In the genomic region with DNA sequence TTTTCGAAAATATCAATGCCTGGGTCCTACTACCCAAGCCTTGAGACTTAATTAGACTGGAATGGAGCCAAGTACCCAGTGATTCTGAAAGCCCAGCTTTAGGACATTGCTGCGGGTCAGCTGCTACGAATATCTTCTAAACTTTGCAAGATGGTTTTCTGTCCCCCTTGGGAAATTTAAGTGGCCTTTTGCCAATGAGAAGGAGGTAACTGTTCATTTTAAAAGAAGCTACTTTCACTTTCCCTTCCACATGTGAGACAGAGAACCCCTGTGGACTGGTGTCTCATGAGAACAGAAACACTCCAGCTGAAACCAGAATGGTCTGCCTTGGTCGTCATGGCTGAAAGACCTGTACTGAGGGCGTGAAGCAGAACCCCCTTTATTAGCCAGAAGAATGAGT, we compare ENCODE assay signal across 8 cellular contexts.
DNase-seq lines count a peak whose midpoint lies in the region; ATAC-seq and TF ChIP-seq lines count a peak whose summit lies in the region.

No MANE protein-coding gene starts in this region.

- H2AFZ ChIP-seq in trophoblast cell (ENCODE audit: insufficient read depth, low read length, poor library complexity), result no peak overlapping the region

- peaks cover 9% of the 10 kb centered on the region for H3K27me3 Mint-ChIP-seq in stimulated activated memory B cell treated with anti-CD40 and anti-IgM and Interleukin-4, amounts not matched to agents 10 μg/mL and 1 μg/mL and 100 μg/mL, for 72 hours

- H3K27me3 ChIP-seq in right atrium auricular region (no peaks in the 10 kb centered on the region), breast epithelium (no peaks in the 10 kb centered on the region), trophoblast cell (ENCODE audit: insufficient read depth, low read length) (no peaks in the 10 kb centered on the region)

- H3K4me3 Mint-ChIP-seq in stimulated activated memory B cell treated with anti-CD40 and anti-IgM and Interleukin-4, amounts not matched to agents 10 μg/mL and 1 μg/mL and 100 μg/mL, for 72 hours, result peak overlapping the region; percentile 64

- no peak overlapping the region for H4K12ac ChIP-seq in trophoblast cell (ENCODE audit: low read depth, low read length)

- peak overlapping the region; percentile 67 for H3K27ac Mint-ChIP-seq in stimulated activated memory B cell treated with anti-CD40 and anti-IgM and Interleukin-4, amounts not matched to agents 10 μg/mL and 1 μg/mL and 100 μg/mL, for 72 hours

- H3K36me3 Mint-ChIP-seq in stimulated activated memory B cell treated with anti-CD40 and anti-IgM and Interleukin-4, amounts not matched to agents 10 μg/mL and 1 μg/mL and 100 μg/mL, for 72 hours, result no peaks in the 10 kb centered on the region

- H3K27ac ChIP-seq in right atrium auricular region, result no peak overlapping the region
- peak overlapping the region in 1 of 2 donors; percentile 11 for H3K27ac ChIP-seq in breast epithelium
- H3K27ac ChIP-seq in trophoblast cell (ENCODE audit: low read depth, low read length), result no peak overlapping the region

- intact Hi-C loops in Right ventricle myocardium inferior (cut with DNase I) (no loop called here), breast epithelium (cut with DNase I; ENCODE audit: low total_unique reads) (no loop called here)

- no peak overlapping the region for H4K8ac ChIP-seq in trophoblast cell (ENCODE audit: low read depth, low read length)

- no CpG with 5 or more reads among the region's 5 CpGs for WGBS in trophoblast cell (ENCODE audit: extremely low coverage, insufficient coverage, insufficient read length)

- H2AK5ac ChIP-seq in trophoblast cell (ENCODE audit: low read length), result no peak overlapping the region

- no peak overlapping the region for H2BK120ac ChIP-seq in trophoblast cell (ENCODE audit: insufficient read depth, low read length, poor library complexity)

- peaks cover 0 to 9% of the 10 kb centered on the region in 2 donors for H3K4me1 ChIP-seq in right atrium auricular region
- no peaks in the 10 kb centered on the region for H3K4me1 ChIP-seq in breast epithelium
- H3K4me1 ChIP-seq in trophoblast cell (ENCODE audit: control insufficient read depth in 1 of 2, insufficient read depth in 2 of 2, low read length in 2 of 2), result peaks cover 0 to under 1% of the 10 kb centered on the region in 2 experiments

- H3K4me3 ChIP-seq in right atrium auricular region (no peak overlapping the region), breast epithelium (peak overlapping the region in 2 of 3 donors; percentile 22 to 32), trophoblast cell (ENCODE audit: low read depth, low read length) (no peak overlapping the region)

- ATAC-seq in Right ventricle myocardium inferior (peak; percentile 38), HG02571 (IDR thresholded peaks at IDR 0.05; ENCODE audit: unreplicated experiment) (peak; percentile 94)
- ATAC-seq in stimulated activated memory B cell treated with anti-CD40 and anti-IgM and Interleukin-4, amounts not matched to agents 10 μg/mL and 1 μg/mL and 100 μg/mL, for 72 hours, result peak; percentile 96

- peaks cover 38% of the 10 kb centered on the region for H3K4me1 Mint-ChIP-seq in stimulated activated memory B cell treated with anti-CD40 and anti-IgM and Interleukin-4, amounts not matched to agents 10 μg/mL and 1 μg/mL and 100 μg/mL, for 72 hours

- no peak overlapping the region for H3K4ac ChIP-seq in trophoblast cell (ENCODE audit: low read depth, low read length)

- no peak for DNase-seq in Right ventricle myocardium inferior (ENCODE audit: missing footprints)
- DNase-seq in right atrium auricular region (ENCODE audit: low spot score), result no peak
- DNase-seq in MV-4-11 (lab: John Stamatoyannopoulos, UW), result peak; percentile 85
- DNase-seq in breast epithelium (ENCODE audit: low spot score in 2 of 2), result no peak
- DNase-seq in trophoblast cell, result no peak
- no peak for DNase-seq in NK-92 (lab: John Stamatoyannopoulos, UW; ENCODE audit: unreplicated experiment)

- H3K79me1 ChIP-seq in trophoblast cell (ENCODE audit: low read length), result no peaks in the 10 kb centered on the region

- no peak overlapping the region for H3K9ac ChIP-seq in trophoblast cell (ENCODE audit: low read length)

- H3K36me3 ChIP-seq in right atrium auricular region, result no peaks in the 10 kb centered on the region
- no peaks in the 10 kb centered on the region for H3K36me3 ChIP-seq in breast epithelium
- no peaks in the 10 kb centered on the region for H3K36me3 ChIP-seq in trophoblast cell (ENCODE audit: control insufficient read depth in 1 of 2, insufficient read depth in 2 of 2, low read length in 2 of 2)

- H2BK12ac ChIP-seq in trophoblast cell (ENCODE audit: low read length), result no peak overlapping the region

- H3K9me3 ChIP-seq in right atrium auricular region (no peaks in the 10 kb centered on the region), breast epithelium (no peaks in the 10 kb centered on the region), trophoblast cell (ENCODE audit: insufficient read depth, low read depth, low read length) (no peaks in the 10 kb centered on the region)

- no peak overlapping the region for H3K4me2 ChIP-seq in trophoblast cell (ENCODE audit: low read length)

- no peaks in the 10 kb centered on the region for H3K9me3 Mint-ChIP-seq in stimulated activated memory B cell treated with anti-CD40 and anti-IgM and Interleukin-4, amounts not matched to agents 10 μg/mL and 1 μg/mL and 100 μg/mL, for 72 hours

- no peaks in the 10 kb centered on the region for H3K79me2 ChIP-seq in trophoblast cell (ENCODE audit: control insufficient read depth, insufficient read depth, low read length, poor library complexity)

- H3K14ac ChIP-seq in trophoblast cell (ENCODE audit: low read length), result no peak overlapping the region

- TF ChIP-seq POLR2A in breast epithelium (IDR thresholded peaks at IDR 0.05), result no peak

- H4K91ac ChIP-seq in trophoblast cell (ENCODE audit: low read depth, low read length), result no peak overlapping the region

- no peak overlapping the region for H2BK5ac ChIP-seq in trophoblast cell (ENCODE audit: low read depth, low read length, poor library complexity)

- no peak overlapping the region for H3K23ac ChIP-seq in trophoblast cell (ENCODE audit: low read length)

- TF ChIP-seq CTCF in right atrium auricular region (IDR thresholded peaks at IDR 0.05), result no peak
- TF ChIP-seq CTCF in breast epithelium (IDR thresholded peaks at IDR 0.05), result no peak

- H3K18ac ChIP-seq in trophoblast cell (ENCODE audit: low read length), result no peak overlapping the region

Comparison
In these comparisons a context has a peak if more than half of its experiments do, and no peak if none do; other contexts are left out.
1. ATAC-seq: peak in every context shown above with its lines; median percentile 96 in stimulated activated memory B cell treated with anti-CD40 and anti-IgM and Interleukin-4, amounts not matched to agents 10 μg/mL and 1 μg/mL and 100 μg/mL, for 72 hours; 94 in HG02571; 38 in Right ventricle myocardium inferior.
2. H3K4me3 ChIP-seq: peak in breast epithelium (2 of 3); none in right atrium auricular region (0 of 2) and trophoblast cell (single experiment).